ENCODE assay signal across 10 cellular contexts in genomic region chr19:12794936-12795335, GRCh38. TPM values are rescaled to one million over a fixed set of nuclear protein-coding genes. Genes with fewer than 3 reads are reported as not detected.
A peak's percentile ranks its signal among the peaks of the same experiment; 100 is the strongest.
DNase-seq lines count a peak whose midpoint lies in the region; ATAC-seq and TF ChIP-seq lines count a peak whose summit lies in the region.
"Had no signal": no experiment of that assay in that cellular context is flagged by ENCODE, and none has a peak within 500 bp of the region (broad histone marks: within the 10 kb centered on the region; RNA-seq: fewer than 3 reads in every experiment).

No MANE protein-coding gene starts in this region.

- peak overlapping the region; percentile 95 for H3K27ac Mint-ChIP-seq in activated naive CD4-positive, alpha-beta T cell treated with anti-CD3 and anti-CD28 coated beads for 36 hours
- H3K27ac Mint-ChIP-seq in activated T-helper 17 cell treated with anti-CD3 and anti-CD28 coated beads, Interleukin-2, amount 50 U/mL, for 72 hours, result peak overlapping the region; percentile 94

- TF ChIP-seq POLR2A in suprapubic skin (IDR thresholded peaks at IDR 0.05), result peak in 1 of 2 donors; percentile 8

- H3K27ac ChIP-seq in left lung (peak overlapping the region; percentile 99 to 100), suprapubic skin (peak overlapping the region; percentile 97)

- TF ChIP-seq EP300 in suprapubic skin (IDR thresholded peaks at IDR 0.05), result no peak

- no peak for ATAC-seq in activated T-helper 17 cell treated with anti-CD3 and anti-CD28 coated beads, Interleukin-2, amount 50 U/mL, for 72 hours (replicated peaks)
- ATAC-seq in left lung, result no peak
- ATAC-seq: K562 had no signal

- no peak for DNase-seq in activated naive CD4-positive, alpha-beta T cell treated with anti-CD3 and anti-CD28 coated beads for 36 hours
- DNase-seq in activated naive CD4-positive, alpha-beta T cell treated with Interleukin-2 at 50 U/mL for 16 hours, result no peak
- DNase-seq in left lung, result peak in 1 of 2 donors; percentile 22
- DNase-seq in suprapubic skin (ENCODE audit: low spot score in 2 of 2), result no peak
- DNase-seq in anterior cingulate cortex (lab: John Stamatoyannopoulos, UW), result no peak
- no peak for DNase-seq in activated CD8-positive, alpha-beta memory T cell treated with anti-CD3 and anti-CD28 coated beads, Interleukin-2, amount 50 U/mL, for 4 hours
- no peak for DNase-seq in midbrain (lab: John Stamatoyannopoulos, UW)

- peak overlapping the region; percentile 81 for H3K4me3 Mint-ChIP-seq in activated naive CD4-positive, alpha-beta T cell treated with anti-CD3 and anti-CD28 coated beads for 36 hours
- peak overlapping the region; percentile 97 for H3K4me3 Mint-ChIP-seq in activated T-helper 17 cell treated with anti-CD3 and anti-CD28 coated beads, Interleukin-2, amount 50 U/mL, for 72 hours

- H3K4me1 ChIP-seq in left lung (peaks cover 19 to 38% of the 10 kb centered on the region in 2 donors), suprapubic skin (peaks cover 41% of the 10 kb centered on the region)

- CTCF ChIA-PET in activated naive CD4-positive, alpha-beta T cell treated with anti-CD3 and anti-CD28 coated beads for 36 hours (lab: Charles Lee), result interaction anchor here (0.6 to 13.8 kb wide), 7 partner anchors 12 to 299 kb away, joined by 3 to 341 read pairs (median 17); partner anchors contain the start of genes HOOK2 and TRIR

- intact Hi-C loops in activated naive CD4-positive, alpha-beta T cell treated with anti-CD3 and anti-CD28 coated beads for 36 hours (cut with micrococcal nuclease), result loop anchor here (5.0 kb wide), 1 partner anchor 33 kb away; no protein-coding TSS in a partner anchor
- intact Hi-C loops in left lung (cut with DNase I), result loop anchor here in 1 of 2 donors (2.0 to 5.0 kb wide), 2 partner anchors 16 to 33 kb away; no protein-coding TSS in a partner anchor

- H3K4me3 ChIP-seq in left lung (no peak overlapping the region), suprapubic skin (no peak overlapping the region)
- H3K4me3 ChIP-seq: K562 had no signal

- 86% methylated on average over 9 of the region's 9 CpGs for WGBS in suprapubic skin

- H3K9me3 ChIP-seq in left lung (no peaks in the 10 kb centered on the region), suprapubic skin (no peaks in the 10 kb centered on the region)
- H3K9me3 ChIP-seq: prostate gland had no signal

- peaks cover 22% of the 10 kb centered on the region for H3K36me3 Mint-ChIP-seq in activated naive CD4-positive, alpha-beta T cell treated with anti-CD3 and anti-CD28 coated beads for 36 hours (ENCODE audit: low read depth)
- peaks cover 76% of the 10 kb centered on the region for H3K36me3 Mint-ChIP-seq in activated T-helper 17 cell treated with anti-CD3 and anti-CD28 coated beads, Interleukin-2, amount 50 U/mL, for 72 hours (ENCODE audit: low read depth)

- H3K27me3 ChIP-seq in left lung, result no peaks in the 10 kb centered on the region
- no peaks in the 10 kb centered on the region for H3K27me3 ChIP-seq in suprapubic skin

- no peaks in the 10 kb centered on the region for H3K9me3 Mint-ChIP-seq in activated naive CD4-positive, alpha-beta T cell treated with anti-CD3 and anti-CD28 coated beads for 36 hours
- H3K9me3 Mint-ChIP-seq in activated T-helper 17 cell treated with anti-CD3 and anti-CD28 coated beads, Interleukin-2, amount 50 U/mL, for 72 hours, result no peaks in the 10 kb centered on the region

- H3K27me3 Mint-ChIP-seq in activated naive CD4-positive, alpha-beta T cell treated with anti-CD3 and anti-CD28 coated beads for 36 hours (ENCODE audit: low read depth), result no peaks in the 10 kb centered on the region
- H3K27me3 Mint-ChIP-seq in activated T-helper 17 cell treated with anti-CD3 and anti-CD28 coated beads, Interleukin-2, amount 50 U/mL, for 72 hours, result no peaks in the 10 kb centered on the region

- TF ChIP-seq CTCF in left lung (IDR thresholded peaks at IDR 0.05) (no peak), suprapubic skin (IDR thresholded peaks at IDR 0.05) (no peak)

- H3K36me3 ChIP-seq in left lung (peaks cover 0 to 27% of the 10 kb centered on the region in 2 donors), suprapubic skin (peaks cover 21% of the 10 kb centered on the region)

- H3K4me1 Mint-ChIP-seq in activated naive CD4-positive, alpha-beta T cell treated with anti-CD3 and anti-CD28 coated beads for 36 hours (ENCODE audit: low read depth), result peaks cover 28% of the 10 kb centered on the region
- H3K4me1 Mint-ChIP-seq in activated T-helper 17 cell treated with anti-CD3 and anti-CD28 coated beads, Interleukin-2, amount 50 U/mL, for 72 hours, result peaks cover 17% of the 10 kb centered on the region

RNA-seq across cellular contexts. Expression of gene JUNB, which starts 3.6 kb away (rescaled TPM):
- 100 to 1,000 TPM; 292 to 296 TPM for total RNA-seq in activated naive CD4-positive, alpha-beta T cell treated with anti-CD3 and anti-CD28 coated beads for 36 hours
- 100 to 1,000 TPM; 328 to 586 TPM for total RNA-seq in activated T-helper 17 cell treated with anti-CD3 and anti-CD28 coated beads, Interleukin-2, amount 50 U/mL, for 72 hours
- total RNA-seq in left lung, result 100 to 1,000 TPM; 131 to 135 TPM
- 1,000 to 10,000 TPM in 3 of 4 donors, 100 to 1,000 TPM in 1; 687 to 2,027 (median 1,088) TPM for total RNA-seq in suprapubic skin

RNA-seq across cellular contexts. Expression of gene PRDX2, which starts 6.7 kb away (rescaled TPM):
- total RNA-seq in activated naive CD4-positive, alpha-beta T cell treated with anti-CD3 and anti-CD28 coated beads for 36 hours, result 100 to 1,000 TPM; 237 to 249 TPM
- total RNA-seq in activated T-helper 17 cell treated with anti-CD3 and anti-CD28 coated beads, Interleukin-2, amount 50 U/mL, for 72 hours, result 100 to 1,000 TPM; 307 to 415 TPM
- total RNA-seq in left lung (100 to 1,000 TPM; 186 to 217 TPM), suprapubic skin (100 to 1,000 TPM; 270 to 579 (median 540) TPM)

RNA-seq across cellular contexts. Expression of gene THSD8, which starts 6.9 kb away (rescaled TPM):
- total RNA-seq in activated naive CD4-positive, alpha-beta T cell treated with anti-CD3 and anti-CD28 coated beads for 36 hours, result 10 to 100 TPM; 41.4 to 43.2 TPM
- 10 to 100 TPM; 25.5 to 32.7 TPM for total RNA-seq in activated T-helper 17 cell treated with anti-CD3 and anti-CD28 coated beads, Interleukin-2, amount 50 U/mL, for 72 hours
- total RNA-seq in left lung (1 to 10 TPM; 6.6 to 9.0 TPM), suprapubic skin (1 to 10 TPM in 1 of 4 donors, not detected in 3; 1.6 TPM)

RNA-seq across cellular contexts. Expression of gene RNASEH2A, which starts 11.4 kb away (rescaled TPM):
- total RNA-seq in activated naive CD4-positive, alpha-beta T cell treated with anti-CD3 and anti-CD28 coated beads for 36 hours, result 10 to 100 TPM; 54.8 to 55.6 TPM
- total RNA-seq in activated T-helper 17 cell treated with anti-CD3 and anti-CD28 coated beads, Interleukin-2, amount 50 U/mL, for 72 hours, result 10 to 100 TPM; 30.1 to 53.5 TPM
- total RNA-seq in left lung, result 10 to 100 TPM; 10.9 to 16.6 TPM
- 10 to 100 TPM; 12.3 to 15.4 (median 14.0) TPM for total RNA-seq in suprapubic skin

RNA-seq across cellular contexts. Expression of gene HOOK2, which starts 19.6 kb away (rescaled TPM):
- 10 to 100 TPM; 14.0 to 14.9 TPM for total RNA-seq in activated naive CD4-positive, alpha-beta T cell treated with anti-CD3 and anti-CD28 coated beads for 36 hours
- 10 to 100 TPM; 22.5 to 44.4 TPM for total RNA-seq in activated T-helper 17 cell treated with anti-CD3 and anti-CD28 coated beads, Interleukin-2, amount 50 U/mL, for 72 hours
- total RNA-seq in left lung (10 to 100 TPM; 57.7 to 57.9 TPM), suprapubic skin (100 to 1,000 TPM in 2 of 4 donors, 10 to 100 TPM in 2; 55.1 to 227 (median 83.6) TPM)
